Comparison of ENCODE assay signal across 1 cellular context in genomic region chr1:83515566-83516169, GRCh38.
TF ChIP-seq lines count a peak whose summit lies in the region.

No MANE protein-coding gene starts in this region.

TF ChIP-seq in H1, 55 proteins besides CTCF, POLR2A, EP300 and RAD21 (continued from another document):
- TF ChIP-seq CHD1 (IDR thresholded peaks at IDR 0.05; ENCODE audit: low read depth, low read length) = no peak
